ENCODE assay signal across 1 cellular context in genomic region chr1:156767101-156767878, GRCh38.
TF ChIP-seq lines count a peak whose summit lies in the region.

A gene with protein sequence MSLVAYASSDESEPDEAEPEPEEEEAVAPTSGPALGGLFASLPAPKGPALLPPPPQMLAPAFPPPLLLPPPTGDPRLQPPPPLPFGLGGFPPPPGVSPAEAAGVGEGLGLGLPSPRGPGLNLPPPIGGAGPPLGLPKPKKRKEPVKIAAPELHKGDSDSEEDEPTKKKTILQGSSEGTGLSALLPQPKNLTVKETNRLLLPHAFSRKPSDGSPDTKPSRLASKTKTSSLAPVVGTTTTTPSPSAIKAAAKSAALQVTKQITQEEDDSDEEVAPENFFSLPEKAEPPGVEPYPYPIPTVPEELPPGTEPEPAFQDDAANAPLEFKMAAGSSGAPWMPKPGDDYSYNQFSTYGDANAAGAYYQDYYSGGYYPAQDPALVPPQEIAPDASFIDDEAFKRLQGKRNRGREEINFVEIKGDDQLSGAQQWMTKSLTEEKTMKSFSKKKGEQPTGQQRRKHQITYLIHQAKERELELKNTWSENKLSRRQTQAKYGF (plus strand): TSS chr1:156767535. CDS start chr1:156767772, 237 bp downstream.

TF ChIP-seq in HEK293, 187 proteins besides CTCF, POLR2A, EP300 and RAD21 (continued from another document and continues in another):
- TF ChIP-seq ZNF488 (tag by site-specific recombination; IDR thresholded peaks at IDR 0.05) (no peak), ZNF23 (tag by site-specific recombination; IDR thresholded peaks at IDR 0.05; ENCODE audit: borderline replicate concordance) (no peak), ZNF48 (tag by site-specific recombination; IDR thresholded peaks at IDR 0.05) (no peak), KLF10 (tag by site-specific recombination; IDR thresholded peaks at IDR 0.05) (no peak; the same call in 1 of the 2 replicates), ZNF169 (tag by site-specific recombination; IDR thresholded peaks at IDR 0.05) (no peak), ZNF529 (tag by site-specific recombination; IDR thresholded peaks at IDR 0.05; ENCODE audit: insufficient replicate concordance) (no peak), ZBTB26 (tag by site-specific recombination; optimal IDR thresholded peaks at IDR 0.05) (peak; percentile 38), PATZ1 (tag by site-specific recombination; IDR thresholded peaks at IDR 0.05) (no peak), ZNF701 (tag by site-specific recombination; IDR thresholded peaks at IDR 0.05) (0 out of 2 replicates have a peak, but pooled peaks have one; percentile 62), ZFP3 (tag by site-specific recombination; IDR thresholded peaks at IDR 0.05; ENCODE audit: low read depth) (peak; percentile 31; the same call in 1 of the 2 replicates), GLIS1 (tag by site-specific recombination; IDR thresholded peaks at IDR 0.05) (no peak), BCL6B (tag by site-specific recombination; IDR thresholded peaks at IDR 0.05) (no peak), MYNN (tag by site-specific recombination; IDR thresholded peaks at IDR 0.05; ENCODE audit: borderline replicate concordance) (no peak), YY1 (tag by site-specific recombination; IDR thresholded peaks at IDR 0.05) (peak; percentile 96), ZNF777 (tag by site-specific recombination; IDR thresholded peaks at IDR 0.05; ENCODE audit: borderline replicate concordance) (no peak; the same call in 1 of the 2 replicates), ZNF280D (tag by site-specific recombination; IDR thresholded peaks at IDR 0.05) (no peak), KLF16 (tag by site-specific recombination; IDR thresholded peaks at IDR 0.05) (peak; percentile 95), ZNF560 (tag by site-specific recombination; IDR thresholded peaks at IDR 0.05; ENCODE audit: borderline replicate concordance) (no peak), ZNF292 (tag by site-specific recombination; IDR thresholded peaks at IDR 0.05; ENCODE audit: borderline replicate concordance, low read depth) (no peak), PRDM1 (tag by site-specific recombination; IDR thresholded peaks at IDR 0.05) (peak; percentile 92), ZNF645 (tag by site-specific recombination; IDR thresholded peaks at IDR 0.05) (peak; percentile 73; the same call in 1 of the 2 replicates), MZF1 (tag by site-specific recombination; IDR thresholded peaks at IDR 0.05; ENCODE audit: borderline replicate concordance) (peak; percentile 64; the same call in 1 of the 2 replicates), ZBTB44 (tag by site-specific recombination; IDR thresholded peaks at IDR 0.05) (peak; percentile 29), ZNF404 (tag by site-specific recombination; IDR thresholded peaks at IDR 0.05) (no peak), ZNF274 (IDR thresholded peaks at IDR 0.05; ENCODE audit: low read length) (no peak), ZNF274 (tag by site-specific recombination; IDR thresholded peaks at IDR 0.05; ENCODE audit: borderline replicate concordance) (no peak), ZNF626 (tag by site-specific recombination; IDR thresholded peaks at IDR 0.05) (no peak), ZNF24 (tag by site-specific recombination; IDR thresholded peaks at IDR 0.05) (peak; percentile 72; the same call in 1 of the 2 replicates), ZEB2 (tag by site-specific recombination; IDR thresholded peaks at IDR 0.05) (peak; percentile 69), ZNF202 (tag by site-specific recombination; IDR thresholded peaks at IDR 0.05; ENCODE audit: borderline replicate concordance) (no peak), ZNF621 (tag by site-specific recombination; IDR thresholded peaks at IDR 0.05) (no peak), EGR2 (tag by site-specific recombination; IDR thresholded peaks at IDR 0.05; ENCODE audit: low read depth) (no peak), ZNF558 (tag by site-specific recombination; IDR thresholded peaks at IDR 0.05) (peak; percentile 35; the same call in 1 of the 2 replicates), SETDB1 (IDR thresholded peaks at IDR 0.05; ENCODE audit: insufficient read length, low read length) (peak; percentile 42), GLI2 (tag by site-specific recombination; IDR thresholded peaks at IDR 0.05; ENCODE audit: borderline replicate concordance, low read depth) (no peak)
- TF ChIP-seq, protein P1, sequence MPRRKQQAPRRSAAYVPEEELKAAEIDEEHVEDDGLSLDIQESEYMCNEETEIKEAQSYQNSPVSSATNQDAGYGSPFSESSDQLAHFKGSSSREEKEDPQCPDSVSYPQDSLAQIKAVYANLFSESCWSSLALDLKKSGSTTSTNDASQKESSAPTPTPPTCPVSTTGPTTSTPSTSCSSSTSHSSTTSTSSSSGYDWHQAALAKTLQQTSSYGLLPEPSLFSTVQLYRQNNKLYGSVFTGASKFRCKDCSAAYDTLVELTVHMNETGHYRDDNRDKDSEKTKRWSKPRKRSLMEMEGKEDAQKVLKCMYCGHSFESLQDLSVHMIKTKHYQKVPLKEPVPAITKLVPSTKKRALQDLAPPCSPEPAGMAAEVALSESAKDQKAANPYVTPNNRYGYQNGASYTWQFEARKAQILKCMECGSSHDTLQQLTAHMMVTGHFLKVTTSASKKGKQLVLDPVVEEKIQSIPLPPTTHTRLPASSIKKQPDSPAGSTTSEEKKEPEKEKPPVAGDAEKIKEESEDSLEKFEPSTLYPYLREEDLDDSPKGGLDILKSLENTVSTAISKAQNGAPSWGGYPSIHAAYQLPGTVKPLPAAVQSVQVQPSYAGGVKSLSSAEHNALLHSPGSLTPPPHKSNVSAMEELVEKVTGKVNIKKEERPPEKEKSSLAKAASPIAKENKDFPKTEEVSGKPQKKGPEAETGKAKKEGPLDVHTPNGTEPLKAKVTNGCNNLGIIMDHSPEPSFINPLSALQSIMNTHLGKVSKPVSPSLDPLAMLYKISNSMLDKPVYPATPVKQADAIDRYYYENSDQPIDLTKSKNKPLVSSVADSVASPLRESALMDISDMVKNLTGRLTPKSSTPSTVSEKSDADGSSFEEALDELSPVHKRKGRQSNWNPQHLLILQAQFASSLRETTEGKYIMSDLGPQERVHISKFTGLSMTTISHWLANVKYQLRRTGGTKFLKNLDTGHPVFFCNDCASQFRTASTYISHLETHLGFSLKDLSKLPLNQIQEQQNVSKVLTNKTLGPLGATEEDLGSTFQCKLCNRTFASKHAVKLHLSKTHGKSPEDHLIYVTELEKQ (tag by site-specific recombination; IDR thresholded peaks at IDR 0.05; ENCODE audit: borderline replicate concordance): no peak
- TF ChIP-seq, protein P2, sequence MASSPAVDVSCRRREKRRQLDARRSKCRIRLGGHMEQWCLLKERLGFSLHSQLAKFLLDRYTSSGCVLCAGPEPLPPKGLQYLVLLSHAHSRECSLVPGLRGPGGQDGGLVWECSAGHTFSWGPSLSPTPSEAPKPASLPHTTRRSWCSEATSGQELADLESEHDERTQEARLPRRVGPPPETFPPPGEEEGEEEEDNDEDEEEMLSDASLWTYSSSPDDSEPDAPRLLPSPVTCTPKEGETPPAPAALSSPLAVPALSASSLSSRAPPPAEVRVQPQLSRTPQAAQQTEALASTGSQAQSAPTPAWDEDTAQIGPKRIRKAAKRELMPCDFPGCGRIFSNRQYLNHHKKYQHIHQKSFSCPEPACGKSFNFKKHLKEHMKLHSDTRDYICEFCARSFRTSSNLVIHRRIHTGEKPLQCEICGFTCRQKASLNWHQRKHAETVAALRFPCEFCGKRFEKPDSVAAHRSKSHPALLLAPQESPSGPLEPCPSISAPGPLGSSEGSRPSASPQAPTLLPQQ (tag by site-specific recombination; IDR thresholded peaks at IDR 0.05): peak; percentile 75
- TF ChIP-seq, protein P3, sequence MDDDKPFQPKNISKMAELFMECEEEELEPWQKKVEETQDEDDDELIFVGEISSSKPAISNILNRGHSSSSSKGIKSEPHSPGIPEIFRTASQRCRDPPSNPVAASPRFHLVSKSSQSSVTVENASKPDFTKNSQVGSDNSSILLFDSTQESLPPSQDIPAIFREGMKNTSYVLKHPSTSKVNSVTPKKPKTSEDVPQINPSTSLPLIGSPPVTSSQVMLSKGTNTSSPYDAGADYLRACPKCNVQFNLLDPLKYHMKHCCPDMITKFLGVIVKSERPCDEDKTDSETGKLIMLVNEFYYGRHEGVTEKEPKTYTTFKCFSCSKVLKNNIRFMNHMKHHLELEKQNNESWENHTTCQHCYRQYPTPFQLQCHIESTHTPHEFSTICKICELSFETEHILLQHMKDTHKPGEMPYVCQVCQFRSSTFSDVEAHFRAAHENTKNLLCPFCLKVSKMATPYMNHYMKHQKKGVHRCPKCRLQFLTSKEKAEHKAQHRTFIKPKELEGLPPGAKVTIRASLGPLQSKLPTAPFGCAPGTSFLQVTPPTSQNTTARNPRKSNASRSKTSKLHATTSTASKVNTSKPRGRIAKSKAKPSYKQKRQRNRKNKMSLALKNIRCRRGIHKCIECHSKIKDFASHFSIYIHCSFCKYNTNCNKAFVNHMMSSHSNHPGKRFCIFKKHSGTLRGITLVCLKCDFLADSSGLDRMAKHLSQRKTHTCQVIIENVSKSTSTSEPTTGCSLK (tag by site-specific recombination; IDR thresholded peaks at IDR 0.05): no peak
